Comparison of ENCODE assay signal across 8 cellular contexts in the genomic region with DNA sequence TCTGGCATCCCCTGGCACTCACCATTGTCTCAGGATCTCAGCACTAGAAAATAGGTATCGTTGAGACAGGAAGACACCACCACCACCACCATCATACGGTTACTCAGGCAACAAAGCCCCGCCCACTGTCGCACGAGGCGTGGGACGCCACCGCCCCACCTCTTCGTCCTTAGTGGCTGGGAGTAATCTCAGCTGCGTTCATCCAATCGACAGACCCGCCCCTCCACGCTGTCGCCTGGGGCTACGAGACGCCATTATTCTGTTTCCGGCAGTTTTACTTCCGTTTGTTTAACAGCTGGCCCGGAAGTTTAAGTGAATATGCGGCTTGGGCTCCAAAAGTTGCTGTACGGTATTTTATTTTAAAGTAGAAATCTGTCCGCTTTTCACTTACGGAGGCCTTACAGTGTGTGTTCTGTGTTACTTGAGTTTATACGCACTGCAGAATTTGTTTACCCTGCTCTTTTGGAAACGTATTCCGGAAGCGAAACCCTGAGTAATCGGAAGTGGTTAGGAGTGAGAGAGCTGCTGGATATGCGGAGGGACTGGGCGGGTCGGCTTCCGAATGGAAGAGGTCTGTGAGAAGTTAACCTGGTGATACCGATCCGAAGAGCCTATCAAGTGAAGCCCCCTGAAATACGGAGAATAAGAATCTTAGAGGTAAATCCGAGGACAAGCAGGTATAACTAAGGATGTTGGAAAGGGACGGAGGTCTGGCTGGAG. TPM values are rescaled to one million over a fixed set of nuclear protein-coding genes. Genes with fewer than 3 reads are reported as not detected.
DNase-seq lines count a peak whose midpoint lies in the region; ATAC-seq and TF ChIP-seq lines count a peak whose summit lies in the region.

A gene with protein sequence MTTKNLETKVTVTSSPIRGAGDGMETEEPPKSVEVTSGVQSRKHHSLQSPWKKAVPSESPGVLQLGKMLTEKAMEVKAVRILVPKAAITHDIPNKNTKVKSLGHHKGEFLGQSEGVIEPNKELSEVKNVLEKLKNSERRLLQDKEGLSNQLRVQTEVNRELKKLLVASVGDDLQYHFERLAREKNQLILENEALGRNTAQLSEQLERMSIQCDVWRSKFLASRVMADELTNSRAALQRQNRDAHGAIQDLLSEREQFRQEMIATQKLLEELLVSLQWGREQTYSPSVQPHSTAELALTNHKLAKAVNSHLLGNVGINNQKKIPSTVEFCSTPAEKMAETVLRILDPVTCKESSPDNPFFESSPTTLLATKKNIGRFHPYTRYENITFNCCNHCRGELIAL (plus strand): TSS at position 510 of the 720 bp plus-strand sequence. CDS start 1,328 bp downstream, outside the sequence.
A gene with protein sequence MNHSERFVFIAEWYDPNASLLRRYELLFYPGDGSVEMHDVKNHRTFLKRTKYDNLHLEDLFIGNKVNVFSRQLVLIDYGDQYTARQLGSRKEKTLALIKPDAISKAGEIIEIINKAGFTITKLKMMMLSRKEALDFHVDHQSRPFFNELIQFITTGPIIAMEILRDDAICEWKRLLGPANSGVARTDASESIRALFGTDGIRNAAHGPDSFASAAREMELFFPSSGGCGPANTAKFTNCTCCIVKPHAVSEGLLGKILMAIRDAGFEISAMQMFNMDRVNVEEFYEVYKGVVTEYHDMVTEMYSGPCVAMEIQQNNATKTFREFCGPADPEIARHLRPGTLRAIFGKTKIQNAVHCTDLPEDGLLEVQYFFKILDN (minus strand): TSS at position 112 of the 720 bp plus-strand sequence. CDS start 87 bp downstream, at position 25.

- peak within 1 kb of the TSS; percentile 91 for H3K4me3 ChIP-seq in GM12865 (ENCODE audit: low read depth, low read length)
- H3K4me3 ChIP-seq in adipocyte (ENCODE audit: low read length) = peak within 1 kb of the TSS; percentile 97
- H3K4me3 ChIP-seq in heart left ventricle = peak within 1 kb of the TSS; percentile 50 to 85 (median 74)

- peak in 1 of 2 donors; percentile 31 for TF ChIP-seq POLR2A in heart left ventricle (IDR thresholded peaks at IDR 0.05)

- H3K36me3 Mint-ChIP-seq in type B pancreatic cell = peaks cover 9% of the 10 kb centered on the region

- peaks cover 5% of the 10 kb centered on the region for H3K9me3 Mint-ChIP-seq in type B pancreatic cell

- no peaks in the 10 kb centered on the region for H3K9me3 ChIP-seq in adipocyte (ENCODE audit: control insufficient read depth, low read length)
- H3K9me3 ChIP-seq in heart left ventricle = peaks cover 0 to 6% (median 0%) of the 10 kb centered on the region in 12 donors

- H3K4me3 Mint-ChIP-seq in type B pancreatic cell = no peak within 1 kb of the TSS

- peak within 1 kb of the TSS; percentile 95 for H3K9ac ChIP-seq in adipocyte (ENCODE audit: low read length)

- ATAC-seq in HG02763 (IDR thresholded peaks at IDR 0.05; ENCODE audit: unreplicated experiment) = peak; percentile 96
- peak; percentile 99 to 100 (median 100) for ATAC-seq in heart left ventricle

- H3K4me1 ChIP-seq in adipocyte (ENCODE audit: control insufficient read depth, insufficient read depth, low read length) = peaks cover 22% of the 10 kb centered on the region
- peaks cover 0 to 51% (median 14%) of the 10 kb centered on the region in 12 donors for H3K4me1 ChIP-seq in heart left ventricle

- H3K36me3 ChIP-seq in adipocyte (ENCODE audit: control insufficient read depth, insufficient read depth, low read length, severe bottlenecking) = peaks cover 30% of the 10 kb centered on the region
- peaks cover 0 to 36% (median 32%) of the 10 kb centered on the region in 9 donors for H3K36me3 ChIP-seq in heart left ventricle

- H3K27me3 ChIP-seq in adipocyte (replicated peaks; ENCODE audit: control insufficient read depth, insufficient read depth, low read length) (no peaks in the 10 kb centered on the region), heart left ventricle (no peaks in the 10 kb centered on the region)

- DNase-seq in GM12865 (ENCODE audit: low read depth) (peak; percentile 97), NCI-H1417 treated with DMSO at 0.1 percent for 48 hours (lab: John Stamatoyannopoulos, UW) (peak; percentile 89), SW 1271 (lab: John Stamatoyannopoulos, UW) (peak; percentile 90 to 93), adipocyte (ENCODE audit: low read depth) (peak; percentile 99), heart left ventricle (peak; percentile 95 to 97 (median 97)), pons (ENCODE audit: low spot score) (peak; percentile 98), type B pancreatic cell (ENCODE audit: extremely low spot score, unreplicated experiment) (peak; percentile 95)

- no peaks in the 10 kb centered on the region for H3K27me3 Mint-ChIP-seq in type B pancreatic cell

- no peaks in the 10 kb centered on the region for H3K4me1 Mint-ChIP-seq in type B pancreatic cell (ENCODE audit: unreplicated experiment)

- no peak within 1 kb of the TSS for H3K27ac Mint-ChIP-seq in type B pancreatic cell

- TF ChIP-seq CTCF in GM12865 (IDR thresholded peaks at IDR 0.05; ENCODE audit: insufficient read depth, low read depth, low read length, missing control alignments) (no peak), heart left ventricle (IDR thresholded peaks at IDR 0.05) (no peak), type B pancreatic cell (conservative IDR thresholded peaks at IDR 0.05) (no peak)

- 0 to 1% (median 0%) methylated on average over 37 of the region's 37 CpGs for WGBS in heart left ventricle, 4 donors

- intact Hi-C loops in heart left ventricle (cut with DNase I) = loop anchor here in 5 of 10 donors (5.0 to 10.0 kb wide), 3 partner anchors 119 to 1023 kb away; a partner anchor contains a TSS

- H3K27ac ChIP-seq in heart left ventricle = peak within 1 kb of the TSS; percentile 19 to 94 (median 80)

RNA-seq across cellular contexts. Expression of the first gene that starts in this region (rescaled TPM):
- 10 to 100 TPM; 16.5 to 31.3 (median 23.6) TPM for total RNA-seq in heart left ventricle
- 10 to 100 TPM in 1 of 2 donors, 1 to 10 TPM in 1; 7.5 to 18.0 TPM for polyA plus RNA-seq in heart left ventricle
- total RNA-seq in type B pancreatic cell (ENCODE audit: low replicate concordance) = 20.3 and 21.7 TPM in 2 replicates

RNA-seq across cellular contexts. Expression of the second gene that starts in this region (rescaled TPM):
- total RNA-seq in heart left ventricle (10 to 100 TPM in 4 of 9 donors, 1 to 10 TPM in 5; 6.9 to 14.9 (median 8.4) TPM), type B pancreatic cell (ENCODE audit: low replicate concordance) (13.5 and 25.9 TPM in 2 replicates)
- 10 to 100 TPM in 1 of 2 donors, 1 to 10 TPM in 1; 3.1 to 25.2 TPM for polyA plus RNA-seq in heart left ventricle

Comparison
In these comparisons a context has a peak if more than half of its experiments do, and no peak if none do; other contexts are left out.
1. Peak in every context shown above with its lines: DNase-seq, ATAC-seq, H3K4me3 ChIP-seq and H3K27ac ChIP-seq.